In the genomic region with DNA sequence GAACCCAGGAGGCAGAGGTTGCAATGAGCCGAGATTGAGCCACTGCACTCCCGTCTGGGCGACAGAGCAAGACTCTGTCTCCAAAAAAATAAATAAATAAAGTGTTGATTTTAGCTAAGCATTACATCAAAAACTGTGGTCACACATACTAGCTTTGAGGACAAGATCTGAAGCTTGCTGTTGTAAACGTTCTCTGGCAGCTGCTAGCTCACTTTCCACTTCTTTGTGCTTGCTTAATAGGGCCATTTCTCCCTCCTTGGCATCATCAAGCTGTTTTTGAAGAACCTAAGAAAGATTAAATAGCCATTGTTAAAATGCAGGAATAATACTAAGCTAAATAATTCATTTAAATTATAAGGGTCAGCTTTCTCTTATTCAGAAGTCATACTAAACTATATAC, we compare ENCODE assay signal across 24 cellular contexts.
"Had no signal": no experiment of that assay in that cellular context is flagged by ENCODE, and none has a peak within 500 bp of the region (broad histone marks: within the 10 kb centered on the region; RNA-seq: fewer than 3 reads in every experiment).

No MANE protein-coding gene starts in this region.

- H3K4me3 ChIP-seq: ascending aorta, cardiac muscle cell had no signal

- DNase-seq: activated CD4-positive, alpha-beta T cell treated with anti-CD3 and anti-CD28 coated beads for 36 hours; activated CD4-positive, alpha-beta T cell treated with anti-CD3 and anti-CD28 coated beads, Interleukin-2, amount 10 ng/mL, durations not matched to agents 7 days and 5 days; activated CD4-positive, alpha-beta T cell treated with anti-CD3 and anti-CD28 coated beads, Interleukin-2, amount 50 U/mL, for 48 hours; activated CD8-positive, alpha-beta T cell treated with anti-CD3 and anti-CD28 coated beads, Interleukin-2, amount 10 ng/mL, durations not matched to agents 7 days and 5 days; activated gamma-delta T cell; activated naive CD4-positive, alpha-beta T cell treated with Interleukin-2 at 50 U/mL for 16 hours; activated naive CD8-positive, alpha-beta T cell treated with anti-CD3 and anti-CD28 coated beads, Interleukin-2, amount 10 ng/mL, durations not matched to agents 7 days and 5 days; activated T-cell treated with anti-CD3 and anti-CD28 coated beads, Interleukin-2, amount 50 U/mL, for 24 hours; Karpas-422; KBM-7; NCI-H1105; NCI-H1417 treated with DMSO at 0.1 percent for 48 hours; NCI-H1930; NCI-H2081 treated with DMSO at 0.1 percent for 48 hours; NCI-H2171; NCI-H510A; NCI-H526; NCI-H748 treated with DMSO at 0.1 percent for 48 hours; NK-92 treated with Interleukin-12 subunit alpha and Interleukin-12 subunit beta, amount 100 ng/mL, for 24 hours; PC-3; Right ventricle myocardium superior; SW 1271 had no signal

- H3K4me1 ChIP-seq: ascending aorta had no signal

- H3K27me3 ChIP-seq: ascending aorta, cardiac muscle cell had no signal

- H3K36me3 ChIP-seq: ascending aorta, cardiac muscle cell had no signal

- H3K27ac ChIP-seq: ascending aorta, cardiac muscle cell had no signal

- H3K9me3 ChIP-seq: ascending aorta had no signal
